21 cellular contexts compared by ENCODE assay signal in genomic region chr20:9022361-9022760, GRCh38. TPM values are rescaled to one million over a fixed set of nuclear protein-coding genes. Genes with fewer than 3 reads are reported as not detected.
DNase-seq lines count a peak whose midpoint lies in the region; ATAC-seq, FAIRE-seq and TF ChIP-seq lines count a peak whose summit lies in the region.
"Had no signal": no experiment of that assay in that cellular context is flagged by ENCODE, and none has a peak within 500 bp of the region (broad histone marks: within the 10 kb centered on the region; RNA-seq: fewer than 3 reads in every experiment).

No MANE protein-coding gene starts in this region.

- BruUV-seq in IMR-90 (replicated peaks; lab: Mats Ljungman, UMichigan): no TSS peak

- H2BK15ac ChIP-seq in H9 (ENCODE audit: low read depth, low read length) (no peak overlapping the region), IMR-90 (ENCODE audit: low read depth, low read length) (peak overlapping the region; percentile 35; the same call in 2 of the 3 replicates), H1 (ENCODE audit: low read length) (no peak overlapping the region)

- H3K14ac ChIP-seq in H9 (ENCODE audit: insufficient read depth, low read length) (no peak overlapping the region), IMR-90 (replicated peaks; ENCODE audit: low read depth, low read length) (peak overlapping the region; percentile 67; the same call in 1 of the 2 replicates), H1 (ENCODE audit: insufficient read length) (peak overlapping the region; percentile 28)

- H3K27me3 ChIP-seq in H9 (ENCODE audit: insufficient read depth, low read length) (no peaks in the 10 kb centered on the region), IMR-90 (ENCODE audit: control insufficient read depth, insufficient read depth, low read length) (no peaks in the 10 kb centered on the region), H1 (replicated peaks in 1 of 4; ENCODE audit: control insufficient read depth in 3 of 4, extremely low read depth in 1 of 4, insufficient read depth in 3 of 4, low read length in 3 of 4) (no peaks in the 10 kb centered on the region), osteoblast (ENCODE audit: insufficient read depth, low read length) (no peaks in the 10 kb centered on the region), SK-N-SH (ENCODE audit: insufficient read depth) (no peaks in the 10 kb centered on the region)
- H3K27me3 ChIP-seq: BLaER1, Peyer's patch had no signal

- no peaks in the 10 kb centered on the region for H3K9me3 ChIP-seq in H9 (ENCODE audit: control insufficient read depth, low read depth, low read length)
- H3K9me3 ChIP-seq in IMR-90 (ENCODE audit: control insufficient read depth, insufficient read depth, low read length): no peaks in the 10 kb centered on the region
- H3K9me3 ChIP-seq in H1 (ENCODE audit: insufficient read depth in 2 of 2, low read depth in 1 of 2, low read length in 1 of 2): no peaks in the 10 kb centered on the region
- no peaks in the 10 kb centered on the region for H3K9me3 ChIP-seq in osteoblast (ENCODE audit: low read depth, low read length)
- no peaks in the 10 kb centered on the region for H3K9me3 ChIP-seq in SK-N-SH
- H3K9me3 ChIP-seq: BLaER1, HAP-1, Peyer's patch had no signal

- intact Hi-C loops in IMR-90 (cut with micrococcal nuclease): no loop called here

- no peak overlapping the region for H3K18ac ChIP-seq in H9 (ENCODE audit: insufficient read length, low read depth, low read length)
- H3K18ac ChIP-seq in IMR-90 (ENCODE audit: low read depth, low read length): peak overlapping the region; percentile 47; the same call in 1 of the 2 replicates
- peak overlapping the region; percentile 17; the same call in 1 of the 2 replicates for H3K18ac ChIP-seq in H1 (ENCODE audit: extremely low read depth, low read length)

- H3K9me1 ChIP-seq in IMR-90 (ENCODE audit: insufficient read depth, low read length): peaks cover 6% of the 10 kb centered on the region

- H3K23ac ChIP-seq in H9 (ENCODE audit: insufficient read length, low read depth, low read length) (no peak overlapping the region), IMR-90 (ENCODE audit: low read depth, low read length) (peak overlapping the region; percentile 53; the same call in 1 of the 2 replicates), H1 (ENCODE audit: insufficient read length) (no peak overlapping the region)

- TF ChIP-seq CTCF in H9 (conservative IDR thresholded peaks at IDR 0.05) (no peak), IMR-90 (conservative IDR thresholded peaks at IDR 0.05; ENCODE audit: low read depth, low read length) (no peak), H1 (IDR thresholded peaks at IDR 0.05; ENCODE audit: control extremely low read depth in 1 of 3, insufficient read depth in 1 of 3, low read depth in 1 of 3, low read length in 3 of 3) (no peak), osteoblast (IDR thresholded peaks at IDR 0.05; ENCODE audit: extremely low read depth, low read depth, low read length) (no peak), SK-N-SH (IDR thresholded peaks at IDR 0.05) (no peak), endothelial cell (IDR thresholded peaks at IDR 0.05; ENCODE audit: unreplicated experiment) (no peak)

- H2BK5ac ChIP-seq in H9 (ENCODE audit: insufficient read length, low read length) (no peak overlapping the region), IMR-90 (ENCODE audit: low read depth, low read length, poor library complexity, severe bottlenecking) (peak overlapping the region; percentile 3), H1 (ENCODE audit: low read depth, low read length) (peak overlapping the region; percentile 29; the same call in 1 of the 2 replicates)

- no peak overlapping the region for H2BK12ac ChIP-seq in H9 (ENCODE audit: insufficient read length, low read depth, low read length)
- peak overlapping the region; percentile 77; the same call in 1 of the 2 replicates for H2BK12ac ChIP-seq in H1 (ENCODE audit: low read depth, low read length)

- no peak for TF ChIP-seq POLR2A in IMR-90 (IDR thresholded peaks at IDR 0.05; ENCODE audit: low read depth, low read length)
- TF ChIP-seq POLR2A in H1 (IDR thresholded peaks at IDR 0.05; ENCODE audit: control extremely low read depth in 1 of 2, low read depth in 2 of 2, low read length in 2 of 2): no peak

- H4K91ac ChIP-seq in H9 (ENCODE audit: insufficient read length, low read depth, low read length) (no peak overlapping the region), IMR-90 (ENCODE audit: insufficient read depth, low read depth, low read length) (peak overlapping the region; percentile 29), H1 (replicated peaks; ENCODE audit: insufficient read length, low read length) (peak overlapping the region; percentile 67)

- H3K27ac Mint-ChIP-seq in H9 (peak overlapping the region in 1 of 3 experiments; percentile 76; a peak in 2 of 7 replicates), endothelial cell (ENCODE audit: unreplicated experiment) (no peak overlapping the region)
- H3K27ac Mint-ChIP-seq: CD4-positive, alpha-beta T cell had no signal

- TF ChIP-seq RAD21 in IMR-90 (IDR thresholded peaks at IDR 0.05; ENCODE audit: low read length) (no peak), H1 (IDR thresholded peaks at IDR 0.05 in 1 of 2, conservative IDR thresholded peaks at IDR 0.05 in 1 of 2; ENCODE audit: low read depth in 2 of 2, low read length in 2 of 2) (no peak), SK-N-SH (IDR thresholded peaks at IDR 0.05; ENCODE audit: low read length) (no peak)

- H3K36me3 ChIP-seq in IMR-90 (ENCODE audit: control insufficient read depth, insufficient read depth, low read length) (no peaks in the 10 kb centered on the region), H1 (ENCODE audit: control insufficient read depth in 2 of 4, insufficient read depth in 4 of 4, low read length in 3 of 4) (no peaks in the 10 kb centered on the region), osteoblast (ENCODE audit: insufficient read depth, low read length) (no peaks in the 10 kb centered on the region), SK-N-SH (replicated peaks in 1 of 2; ENCODE audit: control insufficient read depth in 1 of 2, insufficient read depth in 2 of 2, low read length in 1 of 2) (no peaks in the 10 kb centered on the region)
- H3K36me3 ChIP-seq: BLaER1, HAP-1, Peyer's patch had no signal

- H3K4me3 ChIP-seq in IMR-90 (ENCODE audit: insufficient read depth, low read depth, low read length) (no peak overlapping the region), H1 (ENCODE audit: extremely low read depth in 1 of 4, insufficient read depth in 2 of 4, low read depth in 3 of 4, low read length in 4 of 4) (peak overlapping the region in 1 of 4 experiments; percentile 14; a peak in 1 of 8 replicates), osteoblast (ENCODE audit: insufficient read depth, low read length) (no peak overlapping the region), SK-N-SH (ENCODE audit: low read depth in 2 of 2, low read length in 1 of 2) (no peak overlapping the region)
- H3K4me3 ChIP-seq: BLaER1, HAP-1, Peyer's patch had no signal

- CTCF ChIA-PET in IMR-90 (lab: Yijun Ruan, JAX) (interaction anchor here (0.7 kb wide), 1 partner anchor 60 kb away, joined by 3 read pairs; no protein-coding TSS in a partner anchor), H1 (lab: Charles Lee; ENCODE audit: partially characterized antibody) (interaction anchor here (1.4 kb wide), 2 partner anchors 18 to 371 kb away, joined by 4 to 5 read pairs; no protein-coding TSS in a partner anchor), SK-N-SH (lab: Yijun Ruan, JAX) (no interaction called here)

- ATAC-seq in IMR-90 (ENCODE audit: low read depth): no peak
- ATAC-seq in activated T-cell treated with anti-CD3 and anti-CD28 coated beads, Interleukin-2, amount 50 U/mL, for 4 hours: no peak

- no peaks in the 10 kb centered on the region for H3K23me2 ChIP-seq in H9 (ENCODE audit: insufficient read length, low read depth, low read length, poor library complexity, severe bottlenecking)
- H3K23me2 ChIP-seq in H1 (ENCODE audit: low read depth, low read length): no peaks in the 10 kb centered on the region

- H2BK120ac ChIP-seq in H9 (ENCODE audit: low read depth, low read length, poor library complexity, severe bottlenecking) (no peak overlapping the region), IMR-90 (ENCODE audit: low read depth, low read length) (peak overlapping the region; percentile 82), H1 (replicated peaks; ENCODE audit: low read depth, low read length) (peak overlapping the region; percentile 93)

- no peak overlapping the region for H2AK9ac ChIP-seq in IMR-90 (replicated peaks; ENCODE audit: low read depth, low read length, poor library complexity)

- FAIRE-seq in H1 (lab: Jason Lieb, UNC): no peak

- H3K4me1 ChIP-seq in H9 (ENCODE audit: insufficient read depth, low read length) (peaks cover 8% of the 10 kb centered on the region), IMR-90 (ENCODE audit: control insufficient read depth, insufficient read depth, low read length) (peaks cover 6% of the 10 kb centered on the region; the same call in 1 of the 2 replicates), H1 (replicated peaks in 1 of 4; ENCODE audit: control insufficient read depth in 3 of 4, insufficient read depth in 4 of 4, low read length in 3 of 4) (peaks cover 0 to 20% (median 15%) of the 10 kb centered on the region in 4 experiments; a peak in 5 of 7 replicates), osteoblast (ENCODE audit: insufficient read depth, low read length) (peaks cover 9% of the 10 kb centered on the region), SK-N-SH (ENCODE audit: control insufficient read depth in 1 of 2, insufficient read depth in 2 of 2, low read depth in 1 of 2, low read length in 1 of 2) (peaks cover 3 to 13% of the 10 kb centered on the region in 2 experiments; a peak in 2 of 4 replicates)
- H3K4me1 ChIP-seq: HAP-1, Peyer's patch had no signal

- H3K79me2 ChIP-seq in H9 (ENCODE audit: insufficient read depth, low read length) (no peaks in the 10 kb centered on the region), H1 (ENCODE audit: control insufficient read depth in 1 of 2, insufficient read depth in 2 of 2, low read length in 2 of 2) (no peaks in the 10 kb centered on the region), osteoblast (ENCODE audit: insufficient read depth, low read length) (no peaks in the 10 kb centered on the region), SK-N-SH (ENCODE audit: insufficient read depth) (no peaks in the 10 kb centered on the region)

- no peak overlapping the region for H3K9ac ChIP-seq in H9 (ENCODE audit: extremely low read depth, insufficient read length, low read length)
- no peak overlapping the region for H3K9ac ChIP-seq in IMR-90 (ENCODE audit: low read depth, low read length)
- H3K9ac ChIP-seq in H1 (replicated peaks in 1 of 4; ENCODE audit: extremely low read depth in 1 of 4, low read depth in 3 of 4, low read length in 3 of 4): no peak overlapping the region
- H3K9ac ChIP-seq in SK-N-SH: no peak overlapping the region
- H3K9ac ChIP-seq: BLaER1, KMS-11 had no signal

- H3K9me3 Mint-ChIP-seq in H9 (no peaks in the 10 kb centered on the region; a peak in 1 of 5 replicates), endothelial cell (ENCODE audit: unreplicated experiment) (no peaks in the 10 kb centered on the region)
- H3K9me3 Mint-ChIP-seq in activated T-cell treated with anti-CD3 and anti-CD28 coated beads, Interleukin-2, amount 50 U/mL, for 4 hours: no peaks in the 10 kb centered on the region

- dilution Hi-C loops in IMR-90 (cut with HindIII; ENCODE audit: low sequenced_read_pairs, unreplicated experiment): no loop called here

- DNase-seq in H9: no peak
- DNase-seq in IMR-90: no peak
- no peak for DNase-seq in H1 (ENCODE audit: low read depth in 1 of 2, low spot score in 2 of 2)
- no peak for DNase-seq in osteoblast (ENCODE audit: insufficient read length, low spot score, missing footprints)
- DNase-seq in SK-N-SH: no peak
- no peak for DNase-seq in endothelial cell (ENCODE audit: low spot score)
- DNase-seq in activated T-cell treated with anti-CD3 and anti-CD28 coated beads, Interleukin-2, amount 50 U/mL, for 4 hours: no peak
- DNase-seq: CD4-positive, alpha-beta T cell; COR-L47; DMS79 treated with DMSO at 0.1 percent for 48 hours; NCI-H1105; NCI-H2029 treated with DMSO at 0.1 percent for 48 hours; NCI-H526; Peyer's patch; SHP77 had no signal

- H3K27me3 Mint-ChIP-seq in H9 (ENCODE audit: low read depth): no peaks in the 10 kb centered on the region; the same call in 1 of the 2 replicates
- no peaks in the 10 kb centered on the region for H3K27me3 Mint-ChIP-seq in endothelial cell (ENCODE audit: unreplicated experiment)
- no peaks in the 10 kb centered on the region for H3K27me3 Mint-ChIP-seq in activated T-cell treated with anti-CD3 and anti-CD28 coated beads, Interleukin-2, amount 50 U/mL, for 4 hours (ENCODE audit: low read depth)
- H3K27me3 Mint-ChIP-seq: CD4-positive, alpha-beta T cell had no signal

- H4K8ac ChIP-seq in H9 (replicated peaks; ENCODE audit: insufficient read length, low read depth, low read length): no peak overlapping the region
- peak overlapping the region; percentile 15 to 26; a peak in 2 of 4 replicates for H4K8ac ChIP-seq in IMR-90 (ENCODE audit: low read depth in 2 of 2, low read length in 2 of 2)
- H4K8ac ChIP-seq in H1 (ENCODE audit: extremely low read depth, insufficient read depth, low read length): no peak overlapping the region

- H4K20me1 ChIP-seq in H9 (ENCODE audit: control insufficient read depth, insufficient read depth, insufficient read length) (no peaks in the 10 kb centered on the region), IMR-90 (ENCODE audit: insufficient read depth, low read length) (no peaks in the 10 kb centered on the region), H1 (replicated peaks in 1 of 2; ENCODE audit: control insufficient read depth in 1 of 2, insufficient read depth in 2 of 2, low read length in 2 of 2) (no peaks in the 10 kb centered on the region), osteoblast (ENCODE audit: insufficient read depth, low read length) (no peaks in the 10 kb centered on the region), SK-N-SH (ENCODE audit: insufficient read depth) (no peaks in the 10 kb centered on the region)
- H4K20me1 ChIP-seq: BLaER1 had no signal

- no peak overlapping the region for H3K27ac ChIP-seq in H9 (ENCODE audit: insufficient read length, low read depth, low read length)
- H3K27ac ChIP-seq in IMR-90 (ENCODE audit: insufficient read depth, low read length): no peak overlapping the region
- no peak overlapping the region for H3K27ac ChIP-seq in H1 (ENCODE audit: low read depth, low read length)
- H3K27ac ChIP-seq in osteoblast (ENCODE audit: low read depth, low read length): no peak overlapping the region
- H3K27ac ChIP-seq in SK-N-SH (ENCODE audit: low read depth in 2 of 2, low read length in 1 of 2): no peak overlapping the region
- H3K27ac ChIP-seq: BLaER1, HL-60, KMS-11, Peyer's patch, SK-N-MC had no signal

- WGBS in H9 (ENCODE audit: extremely low coverage, insufficient read length, low lambda C conversion rate): no CpG with 5 or more reads among the region's 2 CpGs
- WGBS in IMR-90 (ENCODE audit: extremely low coverage in 2 of 2, insufficient read length in 1 of 2), 2 experiments: no CpG with 5 or more reads among the region's 2 CpGs
- 91% methylated on average over 2 of the region's 2 CpGs; no CpG with 5 or more reads in 1 of the 2 experiments for whole genome bisulfite sequencing in H1 (ENCODE audit: extremely low coverage in 1 of 2, insufficient coverage in 1 of 2, insufficient read length in 1 of 2, insufficient replicate concordance in 2 of 2, low coverage in 1 of 2, low lambda C conversion rate in 2 of 2, missing lambda C conversion rate in 1 of 2), 2 experiments
- 94% methylated on average over 2 of the region's 2 CpGs for WGBS in SK-N-SH (ENCODE audit: low lambda C conversion rate)

- H4K5ac ChIP-seq in H9 (ENCODE audit: insufficient read length, low read depth, low read length) (no peak overlapping the region), IMR-90 (ENCODE audit: low read depth, low read length) (peak overlapping the region; percentile 33; the same call in 1 of the 2 replicates), H1 (ENCODE audit: insufficient read length, low read depth, low read length) (peak overlapping the region; percentile 85)

- in situ Hi-C loops in IMR-90 (cut with MboI; ENCODE audit: low sequenced_read_pairs): no loop called here

- no peaks in the 10 kb centered on the region for H3K9me2 ChIP-seq in SK-N-SH

- TF ChIP-seq EP300 in H1 (IDR thresholded peaks at IDR 0.05; ENCODE audit: borderline replicate concordance in 1 of 2, low read depth in 2 of 2, low read length in 2 of 2): no peak
- no peak for TF ChIP-seq EP300 in SK-N-SH (IDR thresholded peaks at IDR 0.05; ENCODE audit: borderline replicate concordance in 1 of 2, low read depth in 1 of 2, low read length in 1 of 2)

- H2AK5ac ChIP-seq in H9 (ENCODE audit: insufficient read length, low read length) (peak overlapping the region; percentile 3), IMR-90 (ENCODE audit: low read depth, low read length) (peak overlapping the region; percentile 70), H1 (ENCODE audit: low read depth, low read length) (no peak overlapping the region)

- no peaks in the 10 kb centered on the region; a peak in 3 of 7 replicates for H3K36me3 Mint-ChIP-seq in H9 (ENCODE audit: insufficient read depth in 1 of 3, low read depth in 3 of 3)
- H3K36me3 Mint-ChIP-seq in endothelial cell (ENCODE audit: low read depth, unreplicated experiment): no peaks in the 10 kb centered on the region
- H3K36me3 Mint-ChIP-seq in activated T-cell treated with anti-CD3 and anti-CD28 coated beads, Interleukin-2, amount 50 U/mL, for 4 hours (ENCODE audit: insufficient read depth): no peaks in the 10 kb centered on the region

- peaks cover 62 to 68% of the 10 kb centered on the region in 2 experiments for H3K4me1 Mint-ChIP-seq in H9
- H3K4me1 Mint-ChIP-seq in endothelial cell (ENCODE audit: unreplicated experiment): no peaks in the 10 kb centered on the region
- H3K4me1 Mint-ChIP-seq in activated T-cell treated with anti-CD3 and anti-CD28 coated beads, Interleukin-2, amount 50 U/mL, for 4 hours (ENCODE audit: low read depth): no peaks in the 10 kb centered on the region

- no peak overlapping the region for H3K56ac ChIP-seq in H9 (ENCODE audit: insufficient read length, low read depth, low read length)
- H3K56ac ChIP-seq in IMR-90 (ENCODE audit: extremely low read depth, insufficient read depth, low read length): no peak overlapping the region
- H3K56ac ChIP-seq in H1 (replicated peaks; ENCODE audit: insufficient read length, low read depth, low read length): no peak overlapping the region

- no peak overlapping the region for H3T11ph ChIP-seq in H9 (ENCODE audit: low read length)

- H3K4me2 ChIP-seq in H9 (ENCODE audit: insufficient read depth, insufficient read length, low read length): no peak overlapping the region
- no peak overlapping the region for H3K4me2 ChIP-seq in IMR-90 (ENCODE audit: low read depth, low read length)
- peak overlapping the region in 1 of 2 experiments; percentile 28; a peak in 1 of 4 replicates for H3K4me2 ChIP-seq in H1 (ENCODE audit: insufficient read depth in 1 of 2, low read depth in 2 of 2, low read length in 2 of 2)
- no peak overlapping the region for H3K4me2 ChIP-seq in osteoblast (ENCODE audit: insufficient read depth, low read length)
- no peak overlapping the region for H3K4me2 ChIP-seq in SK-N-SH
- H3K4me2 ChIP-seq: KMS-11 had no signal

- peaks cover 7% of the 10 kb centered on the region for H3F3A ChIP-seq in SK-N-SH (replicated peaks; ENCODE audit: insufficient read depth)

- POLR2A ChIA-PET in IMR-90 (lab: Charles Lee; ENCODE audit: unreplicated experiment): no interaction called here
- POLR2A ChIA-PET in H1 (lab: Charles Lee; ENCODE audit: partially characterized antibody): interaction anchor here (0.6 kb wide), 1 partner anchor 20 kb away, joined by 6 read pairs; no protein-coding TSS in a partner anchor
- POLR2A ChIA-PET in SK-N-SH (lab: Yijun Ruan, JAX): no interaction called here

- H2AFZ ChIP-seq in H9 (ENCODE audit: low read length): no peak overlapping the region
- H2AFZ ChIP-seq in IMR-90 (replicated peaks; ENCODE audit: low read length, poor library complexity): peak overlapping the region; percentile 2
- H2AFZ ChIP-seq in H1 (ENCODE audit: low read length): no peak overlapping the region; the same call in 1 of the 2 replicates
- peak overlapping the region; percentile 18 for H2AFZ ChIP-seq in osteoblast (ENCODE audit: low read length)
- no peak overlapping the region for H2AFZ ChIP-seq in SK-N-SH (ENCODE audit: low read depth)

- H2BK20ac ChIP-seq in H9 (ENCODE audit: low read depth, low read length, poor library complexity, severe bottlenecking) (no peak overlapping the region), IMR-90 (ENCODE audit: low read depth, low read length) (peak overlapping the region; percentile 41), H1 (ENCODE audit: low read length) (peak overlapping the region; percentile 97)

- no peak overlapping the region for H3K4me3 Mint-ChIP-seq in H9
- H3K4me3 Mint-ChIP-seq in endothelial cell (ENCODE audit: unreplicated experiment): no peak overlapping the region
- H3K4me3 Mint-ChIP-seq in activated T-cell treated with anti-CD3 and anti-CD28 coated beads, Interleukin-2, amount 50 U/mL, for 4 hours: no peak overlapping the region
- H3K4me3 Mint-ChIP-seq: CD4-positive, alpha-beta T cell had no signal

- H3K4ac ChIP-seq in H9 (ENCODE audit: low read depth, low read length) (no peak overlapping the region), IMR-90 (ENCODE audit: low read depth, low read length) (peak overlapping the region; percentile 81), H1 (replicated peaks; ENCODE audit: insufficient read length, low read depth, low read length) (peak overlapping the region; percentile 58)

- H3K79me1 ChIP-seq in H9 (ENCODE audit: insufficient read depth, low read depth, low read length, poor library complexity, severe bottlenecking): no peaks in the 10 kb centered on the region
- H3K79me1 ChIP-seq in IMR-90 (ENCODE audit: low read depth in 1 of 2, low read length in 2 of 2): peaks cover 0 to 7% of the 10 kb centered on the region in 2 experiments; a peak in 1 of 4 replicates
- no peaks in the 10 kb centered on the region for H3K79me1 ChIP-seq in H1 (ENCODE audit: low read depth, low read length)

RNA-seq across cellular contexts. Expression of gene PLCB4, which starts 46.5 kb away (rescaled TPM):
- total RNA-seq in H9 (2021) (8.4 and 10.1 TPM in 2 replicates), IMR-90 (2012; rRNA removed) (24.0 and 28.3 TPM in 2 replicates), osteoblast (13.0 and 25.6 TPM in 2 replicates), endothelial cell (ENCODE audit: unreplicated experiment) (10.5 TPM)
- polyA plus RNA-seq in IMR-90 (2012; rRNA removed) (9.1 and 12.5 TPM in 2 replicates), H1 (2011; rRNA removed) (2.6 and 3.2 TPM in 2 replicates), SK-N-SH (2012; rRNA removed) (5.5 and 7.0 TPM in 2 replicates)
- polyA plus RNA-seq in IMR-90 (2012; cell fraction: cytosol; rRNA removed): 1.9 and 2.7 TPM in 2 replicates
- polyA plus RNA-seq in IMR-90 (2012; cell fraction: nucleus; rRNA removed; ENCODE audit: low replicate concordance): 3.8 and 32.9 TPM in 2 replicates
- 13.8 and 14.1 TPM in 2 replicates for total RNA-seq in H1 (2021; fragmentation: NEBNext Ultra II Directional; extraction: Animal tissue kit (Norgen Biotek cat#: 25700))
- polyA plus RNA-seq in H1 (2011; cell fraction: cytosol; rRNA removed): 4.6 TPM
- 5.9 TPM for polyA plus RNA-seq in H1 (2011; cell fraction: nucleus; rRNA removed)
- polyA plus RNA-seq in H1 (2012, experiment 1 of 2): 6.1 to 9.0 TPM (median 7.6 TPM) in 4 replicates
- 0.22 TPM for polyA plus RNA-seq in H1 (2012, experiment 2 of 2)
- polyA plus RNA-seq in H1 (2013, experiment 1 of 2): 4.9 TPM
- 4.9 TPM for polyA plus RNA-seq in H1 (2013, experiment 2 of 2)
- polyA minus RNA-seq in H1 (2011; rRNA and poly(A)+ RNA removed): 18.3 and 18.4 TPM in 2 replicates
- polyA minus RNA-seq in H1 (2011; cell fraction: cytosol; rRNA and poly(A)+ RNA removed): 6.3 TPM
- polyA minus RNA-seq in H1 (2011; cell fraction: nucleus; rRNA and poly(A)+ RNA removed): 38.7 TPM
- 5.2 and 5.8 TPM in 2 replicates for polyA plus RNA-seq in SK-N-SH (2012; cell fraction: cytosol; rRNA removed)
- 5.9 and 13.7 TPM in 2 replicates for polyA plus RNA-seq in SK-N-SH (2012; cell fraction: nucleus; rRNA removed)
- under 1 TPM in 2 of 3 donors, not detected in 1; 0.05 TPM for total RNA-seq in activated T-cell treated with anti-CD3 and anti-CD28 coated beads, Interleukin-2, amount 50 U/mL, for 4 hours
- total RNA-seq: OCI-LY7 had no signal

Comparison
In these comparisons a context has a peak if more than half of its experiments do, and no peak if none do; other contexts are left out.
1. H2AFZ ChIP-seq: peak in IMR-90 (single experiment) and osteoblast (single experiment); none in H9 (single experiment), H1 (single experiment) and SK-N-SH (single experiment).
2. H4K8ac ChIP-seq: peak in IMR-90 (2 of 2); none in H9 (single experiment) and H1 (single experiment).